12 cellular contexts compared by ENCODE assay signal in genomic region chr19:46326608-46327007, GRCh38. TPM values are rescaled to one million over a fixed set of nuclear protein-coding genes. Genes with fewer than 3 reads are reported as not detected.
"Had no signal": no experiment of that assay in that cellular context is flagged by ENCODE, and none has a peak within 500 bp of the region (broad histone marks: within the 10 kb centered on the region; RNA-seq: fewer than 3 reads in every experiment).

No MANE protein-coding gene starts in this region.

- FAIRE-seq: H1, H54 had no signal

- H3K4me1 Mint-ChIP-seq: GM23338, H9 had no signal

- H3K9me3 ChIP-seq: HAP-1 had no signal

- H3K4me3 ChIP-seq: GM23248, GM23338, HAP-1 had no signal

- H3K4me3 Mint-ChIP-seq: GM23338, H9, HFFc6 had no signal

- H3K4me1 ChIP-seq: HAP-1 had no signal

- H3K27ac ChIP-seq: GM23248 had no signal

- ATAC-seq: GM23338, HCT116 had no signal

- H3K9ac ChIP-seq: GM23248 had no signal

- DNase-seq: GM23248, GOT3, H7, H9, HCEC 1CT, HFFc6 had no signal

- H3K27ac Mint-ChIP-seq: GM23338, H9, HFFc6 had no signal

- H3K4me2 ChIP-seq: GM23338 had no signal

- H2AFZ ChIP-seq: GM23248, GM23338 had no signal

- H3K36me3 ChIP-seq: HAP-1 had no signal

RNA-seq across cellular contexts. Expression of gene HIF3A, which starts 29.8 kb away (rescaled TPM):
- total RNA-seq: GM23248, H4 had no signal
